Comparison of ENCODE assay signal across 8 cellular contexts in genomic region chr2:127857494-127857818, GRCh38. TPM values are rescaled to one million over a fixed set of nuclear protein-coding genes. Genes with fewer than 3 reads are reported as not detected.
A peak's percentile ranks its signal among the peaks of the same experiment; 100 is the strongest.
DNase-seq lines count a peak whose midpoint lies in the region; ATAC-seq, FAIRE-seq and TF ChIP-seq lines count a peak whose summit lies in the region.

No MANE protein-coding gene starts in this region.

- H3K4me3 ChIP-seq in DND-41 (ENCODE audit: low read depth in 1 of 2, low read length in 2 of 2) (peak overlapping the region; percentile 48 to 79; a peak in 3 of 4 replicates), PC-3 (ENCODE audit: low read length) (peak overlapping the region; percentile 90), lower lobe of right lung (peak overlapping the region; percentile 83), upper lobe of right lung (peak overlapping the region; percentile 92)

- CTCF ChIA-PET in PC-3 (lab: Charles Lee): no interaction called here

- peak overlapping the region; percentile 89 for H3K4me2 ChIP-seq in DND-41 (ENCODE audit: insufficient read depth, low read length)
- peak overlapping the region; percentile 90 for H3K4me2 ChIP-seq in PC-3 (ENCODE audit: low read length)

- ATAC-seq in DND-41 (ENCODE audit: insufficient read depth, low read depth) (peak; percentile 44), HG02623 (IDR thresholded peaks at IDR 0.05; ENCODE audit: unreplicated experiment) (peak; percentile 11), PC-3 (peak; percentile 3; the same call in 1 of the 2 replicates), lower lobe of right lung (peak in 1 of 2 donors; percentile 22), upper lobe of right lung (no peak)

- H3K9ac ChIP-seq in DND-41 (ENCODE audit: low read depth, low read length) (peak overlapping the region; percentile 75), PC-3 (ENCODE audit: low read length) (peak overlapping the region; percentile 91)

- H3K27ac ChIP-seq in DND-41 (ENCODE audit: low read length) (peak overlapping the region; percentile 88), PC-3 (ENCODE audit: low read length) (peak overlapping the region; percentile 32), caudate nucleus (ENCODE audit: low read depth, low read length) (peak overlapping the region; percentile 26), lower lobe of right lung (peak overlapping the region; percentile 84), upper lobe of right lung (peak overlapping the region; percentile 82)

- peaks cover 9% of the 10 kb centered on the region for H3F3A ChIP-seq in PC-3 (ENCODE audit: low read length, unreplicated experiment)

- TSS peak; percentile 74 for BruUV-seq in PC-3 (replicated peaks; lab: Mats Ljungman, UMichigan)

- POLR2A ChIA-PET in PC-3 (lab: Charles Lee; ENCODE audit: unreplicated experiment): no interaction called here

- peak overlapping the region; percentile 82 for H2AFZ ChIP-seq in DND-41 (ENCODE audit: low read depth, low read length)
- peak overlapping the region; percentile 63 for H2AFZ ChIP-seq in PC-3 (ENCODE audit: low read length)

- H3K79me2 ChIP-seq in DND-41 (ENCODE audit: insufficient read depth, low read length) (peaks cover 59% of the 10 kb centered on the region), PC-3 (ENCODE audit: low read length) (peaks cover 55% of the 10 kb centered on the region)

- H3K9me3 ChIP-seq in DND-41 (ENCODE audit: insufficient read depth, low read length, severe bottlenecking) (no peaks in the 10 kb centered on the region), PC-3 (ENCODE audit: low read length) (no peaks in the 10 kb centered on the region), lower lobe of right lung (no peaks in the 10 kb centered on the region), upper lobe of right lung (no peaks in the 10 kb centered on the region)

- H3K9me2 ChIP-seq in PC-3 (replicated peaks; ENCODE audit: low read length): no peaks in the 10 kb centered on the region

- no peak for TF ChIP-seq CTCF in DND-41 (IDR thresholded peaks at IDR 0.05; ENCODE audit: borderline replicate concordance, extremely low read depth, low read length, poor library complexity, severe bottlenecking)
- TF ChIP-seq CTCF in PC-3 (conservative IDR thresholded peaks at IDR 0.05; ENCODE audit: low read depth, low read length): no peak
- TF ChIP-seq CTCF in lower lobe of right lung (IDR thresholded peaks at IDR 0.05): no peak
- no peak for TF ChIP-seq CTCF in upper lobe of right lung (IDR thresholded peaks at IDR 0.05)

- no peak for FAIRE-seq in HTR-8/SVneo (lab: Jason Lieb, UNC)

- H3K36me3 ChIP-seq in DND-41 (ENCODE audit: insufficient read depth, low read length) (peaks cover 27% of the 10 kb centered on the region), PC-3 (ENCODE audit: low read depth, low read length) (peaks cover 14% of the 10 kb centered on the region), lower lobe of right lung (peaks cover 9% of the 10 kb centered on the region), upper lobe of right lung (peaks cover 8% of the 10 kb centered on the region)

- H3K27me3 ChIP-seq in DND-41 (ENCODE audit: insufficient read depth, low read length, poor library complexity) (no peaks in the 10 kb centered on the region), PC-3 (ENCODE audit: low read length) (no peaks in the 10 kb centered on the region), lower lobe of right lung (ENCODE audit: low read depth) (no peaks in the 10 kb centered on the region), upper lobe of right lung (no peaks in the 10 kb centered on the region)

- H4K20me1 ChIP-seq in DND-41 (ENCODE audit: insufficient read depth, low read length) (peaks cover 41% of the 10 kb centered on the region), PC-3 (ENCODE audit: low read length) (peaks cover 21% of the 10 kb centered on the region; the same call in 1 of the 2 replicates)

- H3K4me1 ChIP-seq in DND-41 (ENCODE audit: insufficient read depth, low read length) (peaks cover 49% of the 10 kb centered on the region), PC-3 (ENCODE audit: insufficient read depth, low read length) (peaks cover 14% of the 10 kb centered on the region), lower lobe of right lung (peaks cover 33% of the 10 kb centered on the region), upper lobe of right lung (peaks cover 38% of the 10 kb centered on the region)

- DNase-seq in DND-41: peak; percentile 54
- DNase-seq in PC-3: no peak
- peak in 1 of 61 donors; percentile 42 for DNase-seq in caudate nucleus (lab: John Stamatoyannopoulos, UW)
- no peak for DNase-seq in lower lobe of right lung
- DNase-seq in upper lobe of right lung: no peak
- DNase-seq in COLO829 (ENCODE audit: low spot score): no peak
- no peak for DNase-seq in HTR-8/SVneo (ENCODE audit: insufficient read length, low spot score)

- intact Hi-C loops in PC-3 (cut with micrococcal nuclease) (loop anchor here (10.0 kb wide), 1 partner anchor 83 kb away; no protein-coding TSS in a partner anchor), lower lobe of right lung (cut with DNase I) (no loop called here), upper lobe of right lung (cut with DNase I) (no loop called here)

RNA-seq across cellular contexts. Expression of gene POLR2D, which starts 0.5 kb away (rescaled TPM):
- 23.6 and 25.3 TPM in 2 replicates for total RNA-seq in PC-3 (2014; rRNA removed)
- total RNA-seq in lower lobe of right lung: 20.5 TPM
- total RNA-seq in upper lobe of right lung: 23.1 TPM

RNA-seq across cellular contexts. Expression of gene AMMECR1L, which starts 28.3 kb away (rescaled TPM):
- total RNA-seq in PC-3 (2014; rRNA removed) (10.9 and 14.6 TPM in 2 replicates), lower lobe of right lung (14.8 TPM), upper lobe of right lung (17.2 TPM)

RNA-seq across cellular contexts. Expression of gene WDR33, which starts 46.5 kb away (rescaled TPM):
- 31.4 and 31.7 TPM in 2 replicates for total RNA-seq in PC-3 (2014; rRNA removed)
- 55.4 TPM for total RNA-seq in lower lobe of right lung
- 53.9 TPM for total RNA-seq in upper lobe of right lung

Comparison
In these comparisons a context has a peak if more than half of its experiments do, and no peak if none do; other contexts are left out.
1. H3K27ac ChIP-seq: peak in every context shown above with its lines; median percentile 88 in DND-41; 84 in lower lobe of right lung; 82 in upper lobe of right lung; 32 in PC-3; 26 in caudate nucleus.